In genomic region chr7:40843338-40844026, GRCh38 we compare ENCODE assay signal across 24 cellular contexts.
A peak's percentile ranks its signal among the peaks of the same experiment; 100 is the strongest.
DNase-seq lines count a peak whose midpoint lies in the region; ATAC-seq, FAIRE-seq and TF ChIP-seq lines count a peak whose summit lies in the region.
"Had no signal": no experiment of that assay in that cellular context is flagged by ENCODE, and none has a peak within 500 bp of the region (broad histone marks: within the 10 kb centered on the region; RNA-seq: fewer than 3 reads in every experiment).

No MANE protein-coding gene starts in this region.

- H3K4me1 Mint-ChIP-seq in astrocyte (ENCODE audit: low read depth, unreplicated experiment), result peaks cover 11% of the 10 kb centered on the region
- no peaks in the 10 kb centered on the region for H3K4me1 Mint-ChIP-seq in natural killer cell treated with Interleukin-12 subunit alpha and Interleukin-12 subunit beta and Interleukin-15 and Interleukin-18, amount 100 ng/mL, for 72 hours (ENCODE audit: low read depth in 2 of 2)
- H3K4me1 Mint-ChIP-seq: activated CD4-positive, alpha-beta T cell treated with anti-CD3 and anti-CD28 coated beads for 36 hours; natural killer cell had no signal

- peak; percentile 32 for FAIRE-seq in astrocyte (lab: Jason Lieb, UNC)
- FAIRE-seq: endothelial cell of umbilical vein, HepG2 had no signal

- H3K4me3 ChIP-seq in astrocyte (ENCODE audit: insufficient read depth, low read depth, low read length) (no peak overlapping the region), fibroblast of pulmonary artery (replicated peaks; ENCODE audit: low read depth, low read length) (no peak overlapping the region), thoracic aorta (no peak overlapping the region)
- H3K4me3 ChIP-seq: coronary artery, heart left ventricle, SJCRH30 had no signal

- peak overlapping the region; percentile 4 for H3K4me2 ChIP-seq in astrocyte (ENCODE audit: low read length)

- DNase-seq in DMS 273 (lab: John Stamatoyannopoulos, UW; ENCODE audit: unreplicated experiment) (peak; percentile 54), DMS 273 treated with DMSO at 0.1 percent for 48 hours (lab: John Stamatoyannopoulos, UW) (no peak), astrocyte (ENCODE audit: low read depth) (peak; percentile 42), fibroblast of pulmonary artery (ENCODE audit: low read depth) (peak; percentile 35), thoracic aorta (ENCODE audit: low spot score) (no peak)
- no peak for DNase-seq in natural killer cell treated with Interleukin-12 subunit alpha and Interleukin-12 subunit beta and Interleukin-15 and Interleukin-18, amount 100 ng/mL, for 72 hours (ENCODE audit: low spot score)
- DNase-seq: activated CD4-positive, alpha-beta T cell treated with anti-CD3 and anti-CD28 coated beads for 36 hours; activated effector memory CD4-positive, alpha-beta T cell treated with Interleukin-2 at 50 U/mL for 16 hours; amniotic stem cell; C1 segment of cervical spinal cord; heart left ventricle; islet precursor cell; natural killer cell; NCI-H2029 treated with DMSO at 0.1 percent for 48 hours; NCI-H510A treated with DMSO at 0.1 percent for 48 hours; SJCRH30; T-helper 9 cell had no signal

- H3K9me3 Mint-ChIP-seq in astrocyte (ENCODE audit: unreplicated experiment), result peaks cover 17% of the 10 kb centered on the region
- H3K9me3 Mint-ChIP-seq in natural killer cell treated with Interleukin-12 subunit alpha and Interleukin-12 subunit beta and Interleukin-15 and Interleukin-18, amount 100 ng/mL, for 72 hours, result peaks cover 11% of the 10 kb centered on the region

- ATAC-seq in thoracic aorta (ENCODE audit: insufficient number of reproducible peaks, low FRiP score, low read depth), result peak; percentile 59
- ATAC-seq in GM18517 (IDR thresholded peaks at IDR 0.05; ENCODE audit: unreplicated experiment), result no peak
- ATAC-seq in natural killer cell treated with Interleukin-12 subunit alpha and Interleukin-12 subunit beta and Interleukin-15 and Interleukin-18, amount 100 ng/mL, for 72 hours, result no peak
- ATAC-seq in HG03025 (IDR thresholded peaks at IDR 0.05; ENCODE audit: low FRiP score, unreplicated experiment), result no peak
- ATAC-seq: activated CD4-positive, alpha-beta T cell treated with anti-CD3 and anti-CD28 coated beads for 36 hours; heart left ventricle; HepG2; natural killer cell had no signal

- TF ChIP-seq CTCF in astrocyte (IDR thresholded peaks at IDR 0.05; ENCODE audit: insufficient read depth, low read depth, low read length), result no peak
- no peak for TF ChIP-seq CTCF in fibroblast of pulmonary artery (IDR thresholded peaks at IDR 0.05; ENCODE audit: low read length, missing control alignments)
- TF ChIP-seq CTCF in thoracic aorta (IDR thresholded peaks at IDR 0.05), result no peak

- no peak overlapping the region for H3K4me3 Mint-ChIP-seq in astrocyte (ENCODE audit: unreplicated experiment)
- no peak overlapping the region for H3K4me3 Mint-ChIP-seq in natural killer cell treated with Interleukin-12 subunit alpha and Interleukin-12 subunit beta and Interleukin-15 and Interleukin-18, amount 100 ng/mL, for 72 hours
- H3K4me3 Mint-ChIP-seq: activated CD4-positive, alpha-beta T cell treated with anti-CD3 and anti-CD28 coated beads for 36 hours; natural killer cell; stimulated activated naive CD8-positive, alpha-beta T cell treated with anti-CD3 and anti-CD28 coated beads, Interleukin-15, Interleukin-2, amounts not matched to agents 100 ng/mL and 50 ng/mL, for 24 hours had no signal

- no peaks in the 10 kb centered on the region for H4K20me1 ChIP-seq in astrocyte (ENCODE audit: insufficient read depth, low read length)

- H3K36me3 Mint-ChIP-seq in astrocyte (ENCODE audit: low read depth, unreplicated experiment), result peaks cover 8% of the 10 kb centered on the region
- H3K36me3 Mint-ChIP-seq in natural killer cell treated with Interleukin-12 subunit alpha and Interleukin-12 subunit beta and Interleukin-15 and Interleukin-18, amount 100 ng/mL, for 72 hours, result peaks cover 6% of the 10 kb centered on the region
- H3K36me3 Mint-ChIP-seq: natural killer cell had no signal

- H3K36me3 ChIP-seq in astrocyte (ENCODE audit: insufficient read depth, low read length), result no peaks in the 10 kb centered on the region
- no peaks in the 10 kb centered on the region for H3K36me3 ChIP-seq in thoracic aorta
- H3K36me3 ChIP-seq: heart left ventricle, SJCRH30 had no signal

- no peaks in the 10 kb centered on the region for H3K27me3 Mint-ChIP-seq in astrocyte (ENCODE audit: low read depth, unreplicated experiment)
- no peaks in the 10 kb centered on the region for H3K27me3 Mint-ChIP-seq in natural killer cell treated with Interleukin-12 subunit alpha and Interleukin-12 subunit beta and Interleukin-15 and Interleukin-18, amount 100 ng/mL, for 72 hours
- H3K27me3 Mint-ChIP-seq: activated CD4-positive, alpha-beta T cell treated with anti-CD3 and anti-CD28 coated beads for 36 hours; stimulated activated naive CD8-positive, alpha-beta T cell treated with anti-CD3 and anti-CD28 coated beads, Interleukin-15, Interleukin-2, amounts not matched to agents 100 ng/mL and 50 ng/mL, for 24 hours had no signal

- peak overlapping the region; percentile 92 for H3K27ac Mint-ChIP-seq in astrocyte (ENCODE audit: unreplicated experiment)
- H3K27ac Mint-ChIP-seq in natural killer cell treated with Interleukin-12 subunit alpha and Interleukin-12 subunit beta and Interleukin-15 and Interleukin-18, amount 100 ng/mL, for 72 hours, result no peak overlapping the region
- H3K27ac Mint-ChIP-seq: activated CD4-positive, alpha-beta T cell treated with anti-CD3 and anti-CD28 coated beads for 36 hours; natural killer cell; stimulated activated naive CD8-positive, alpha-beta T cell treated with anti-CD3 and anti-CD28 coated beads, Interleukin-15, Interleukin-2, amounts not matched to agents 100 ng/mL and 50 ng/mL, for 24 hours had no signal

- H3K9ac ChIP-seq in astrocyte (ENCODE audit: low read length), result peak overlapping the region; percentile 30

- no peaks in the 10 kb centered on the region for H3K79me2 ChIP-seq in astrocyte (ENCODE audit: insufficient read depth, low read length)

- H3K27me3 ChIP-seq in astrocyte (ENCODE audit: insufficient read depth, low read length) (no peaks in the 10 kb centered on the region), thoracic aorta (replicated peaks; ENCODE audit: insufficient read depth) (no peaks in the 10 kb centered on the region)
- H3K27me3 ChIP-seq: heart left ventricle, SJCRH30 had no signal

- H3K9me3 ChIP-seq in astrocyte (ENCODE audit: insufficient read depth, low read depth, low read length), result no peaks in the 10 kb centered on the region
- H3K9me3 ChIP-seq in thoracic aorta, result peaks cover 4% of the 10 kb centered on the region
- H3K9me3 ChIP-seq: SJCRH30 had no signal

- no peak overlapping the region for H2AFZ ChIP-seq in astrocyte (ENCODE audit: low read depth, low read length)

- peaks cover 7% of the 10 kb centered on the region for H3K4me1 ChIP-seq in astrocyte (ENCODE audit: insufficient read depth, low read length)
- H3K4me1 ChIP-seq in thoracic aorta (ENCODE audit: control insufficient read depth in 1 of 2, low read depth in 2 of 2), result peaks cover 3 to 4% of the 10 kb centered on the region in 2 donors
- H3K4me1 ChIP-seq: heart left ventricle, SJCRH30 had no signal

- H3K27ac ChIP-seq in astrocyte (ENCODE audit: low read depth, low read length) (peak overlapping the region; percentile 65), thoracic aorta (peak overlapping the region in 1 of 2 donors; percentile 70)
- H3K27ac ChIP-seq: 22Rv1, heart left ventricle, SJCRH30 had no signal

Comparison
In these comparisons a context has a peak if more than half of its experiments do, and no peak if none do; other contexts are left out.
1. DNase-seq: peak in DMS 273 (single experiment), astrocyte (single experiment) and fibroblast of pulmonary artery (single experiment); none in DMS 273 treated with DMSO at 0.1 percent for 48 hours (single experiment), thoracic aorta (single experiment) and natural killer cell treated with Interleukin-12 subunit alpha and Interleukin-12 subunit beta and Interleukin-15 and Interleukin-18, amount 100 ng/mL, for 72 hours (single experiment).